ENCODE assay signal across 29 cellular contexts in the genomic region with DNA sequence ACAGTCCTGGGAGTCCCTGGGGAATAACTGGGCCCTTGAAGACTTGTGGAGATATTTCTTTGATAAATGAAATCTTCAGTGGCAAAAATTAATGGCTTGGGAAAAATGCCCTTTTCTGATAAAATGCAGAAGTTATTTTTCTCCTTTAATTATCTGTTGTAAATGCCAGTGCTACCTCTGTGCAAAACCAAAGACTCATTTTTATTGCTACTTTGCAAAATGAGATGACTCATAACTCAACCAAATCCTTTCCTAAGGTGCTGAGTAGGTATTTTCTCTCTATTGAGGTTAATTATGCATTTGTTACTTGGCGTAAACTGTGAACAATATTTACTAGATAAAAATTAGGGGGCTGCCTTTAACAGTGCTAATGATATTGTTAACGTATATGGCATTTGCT.
"Had no signal": no experiment of that assay in that cellular context is flagged by ENCODE, and none has a peak within 500 bp of the region (broad histone marks: within the 10 kb centered on the region; RNA-seq: fewer than 3 reads in every experiment).

No MANE protein-coding gene starts in this region.

- H3K4me2 ChIP-seq: smooth muscle cell had no signal

- H3K4me1 ChIP-seq: esophagus muscularis mucosa, foreskin keratinocyte, gastroesophageal sphincter, heart right ventricle, left lung, pancreas, suprapubic skin, transverse colon, upper lobe of right lung, uterus had no signal

- H3K4me3 ChIP-seq: esophagus muscularis mucosa, gastroesophageal sphincter, heart right ventricle, left lung, mucosa of descending colon, pancreas, smooth muscle cell, suprapubic skin, transverse colon, upper lobe of right lung, uterus had no signal

- H3K27me3 ChIP-seq: esophagus muscularis mucosa, foreskin keratinocyte, gastroesophageal sphincter, heart right ventricle, left lung, neutrophil, pancreas, suprapubic skin, transverse colon, upper lobe of right lung, uterus had no signal

- H3K27ac ChIP-seq: esophagus muscularis mucosa, foreskin keratinocyte, gastroesophageal sphincter, heart right ventricle, left lung, neutrophil, pancreas, suprapubic skin, transverse colon, upper lobe of right lung, uterus had no signal

- ATAC-seq: foreskin keratinocyte; gastroesophageal sphincter; heart right ventricle; left cardiac atrium; left lung; mucosa of descending colon; natural killer cell treated with Interleukin-12 subunit alpha and Interleukin-12 subunit beta and Interleukin-15 and Interleukin-18, amount 100 ng/mL, for 72 hours; pancreas; sciatic nerve; stimulated activated naive CD8-positive, alpha-beta T cell treated with anti-CD3 and anti-CD28 coated beads, Interleukin-15, amount 100 ng/mL, for 72 hours; upper lobe of right lung had no signal

- H3K9me3 ChIP-seq: neutrophil, pancreas, suprapubic skin, transverse colon, upper lobe of right lung, uterus had no signal

- DNase-seq: dermis blood vessel endothelial cell; effector memory CD4-positive, alpha-beta T cell; foreskin keratinocyte; glutamatergic neuron; heart right ventricle; hippocampal formation; left cardiac atrium; left lung; mesenchymal stem cell; mucosa of descending colon; naive B cell; pancreas; retina; stimulated activated CD4-positive, alpha-beta T cell treated with anti-CD3 and anti-CD28 coated beads, Interleukin-12 subunit alpha, Interleukin-12 subunit beta, amount 100 ng/mL, for 4 hours; stimulated activated CD4-positive, alpha-beta T cell treated with anti-CD3 and anti-CD28 coated beads, Interleukin-1b, Interleukin-23, amount 100 ng/mL, for 48 hours; stimulated activated CD4-positive, alpha-beta T cell treated with anti-CD3 and anti-CD28 coated beads, Interleukin-4, amount 100 ng/mL, for 1 hour; stimulated activated CD8-positive, alpha-beta memory T cell treated with anti-CD3 and anti-CD28 coated beads, Interleukin-4, amount 100 ng/mL, for 48 hours; stimulated activated naive CD4-positive, alpha-beta T cell; stimulated activated naive CD8-positive, alpha-beta T cell treated with anti-CD3 and anti-CD28 coated beads, Interleukin-15, amount 100 ng/mL, for 72 hours; transverse colon; upper lobe of right lung; uterus had no signal

- H3K36me3 ChIP-seq: esophagus muscularis mucosa, gastroesophageal sphincter, heart right ventricle, left lung, neutrophil, pancreas, suprapubic skin, transverse colon, upper lobe of right lung, uterus had no signal
